In the genomic region with DNA sequence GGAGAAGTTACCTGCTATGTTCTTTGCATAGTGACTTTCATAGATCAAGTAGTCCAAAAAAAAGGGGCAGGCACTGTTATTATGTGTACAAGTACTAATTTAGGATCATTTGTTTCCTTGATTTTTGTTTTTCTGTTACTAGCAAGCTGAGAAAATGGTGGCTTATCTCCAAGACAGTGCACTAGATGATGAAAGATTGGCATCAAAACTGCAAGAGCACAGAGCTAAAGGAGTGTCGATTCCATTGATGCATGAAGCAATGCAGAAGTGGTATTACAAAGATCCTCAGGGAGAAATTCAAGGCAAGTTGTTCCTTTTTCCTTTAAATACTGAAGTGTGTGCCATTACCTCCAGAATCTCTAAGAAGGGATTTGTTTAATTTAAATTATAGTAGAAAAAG, we compare ENCODE assay signal across 29 cellular contexts. TPM values are rescaled to one million over a fixed set of nuclear protein-coding genes. Genes with fewer than 3 reads are reported as not detected.
DNase-seq lines count a peak whose midpoint lies in the region; ATAC-seq and TF ChIP-seq lines count a peak whose summit lies in the region.
"Had no signal": no experiment of that assay in that cellular context is flagged by ENCODE, and none has a peak within 500 bp of the region (broad histone marks: within the 10 kb centered on the region; RNA-seq: fewer than 3 reads in every experiment).

No MANE protein-coding gene starts in this region.

- WGBS in SK-N-SH (ENCODE audit: low lambda C conversion rate) = 80% methylated on average over 1 of the region's 1 CpG

- no peak overlapping the region for H3K9ac ChIP-seq in SK-N-SH

- intact Hi-C loops in Panc1 (cut with micrococcal nuclease; ENCODE audit: unreplicated experiment) = no loop called here
- intact Hi-C loops in gastrocnemius medialis (cut with DNase I; ENCODE audit: low total_unique reads) = no loop called here

- H4K20me1 ChIP-seq in SK-N-SH (ENCODE audit: insufficient read depth) = no peaks in the 10 kb centered on the region

- H3K9me3 Mint-ChIP-seq in stimulated activated naive CD8-positive, alpha-beta T cell treated with anti-CD3 and anti-CD28 coated beads, Interleukin-15, amount 100 ng/mL, for 72 hours = no peaks in the 10 kb centered on the region
- H3K9me3 Mint-ChIP-seq: CD8-positive, alpha-beta T cell; central memory CD8-positive, alpha-beta T cell; naive thymus-derived CD4-positive, alpha-beta T cell; stimulated activated memory B cell treated with anti-CD40 and anti-IgM and Interleukin-4, amounts not matched to agents 10 μg/mL and 1 μg/mL and 100 μg/mL, for 72 hours had no signal

- no TSS peak for BruUV-seq in Panc1 (replicated peaks; lab: Mats Ljungman, UMichigan)

- H3K9me3 ChIP-seq in Panc1 (ENCODE audit: control insufficient read depth, insufficient read depth, low read depth, low read length) = no peaks in the 10 kb centered on the region
- H3K9me3 ChIP-seq in SK-N-SH = no peaks in the 10 kb centered on the region
- H3K9me3 ChIP-seq in gastrocnemius medialis = no peaks in the 10 kb centered on the region
- H3K9me3 ChIP-seq: left ventricle myocardium inferior, thoracic aorta had no signal

- H3K27me3 ChIP-seq in Panc1 (ENCODE audit: control insufficient read depth, insufficient read depth, low read length) (no peaks in the 10 kb centered on the region), SK-N-SH (ENCODE audit: insufficient read depth) (no peaks in the 10 kb centered on the region), gastrocnemius medialis (no peaks in the 10 kb centered on the region)
- H3K27me3 ChIP-seq: gastroesophageal sphincter had no signal

- no peak overlapping the region for H2AFZ ChIP-seq in SK-N-SH (ENCODE audit: low read depth)

- DNase-seq in stimulated activated naive CD8-positive, alpha-beta T cell treated with anti-CD3 and anti-CD28 coated beads, Interleukin-15, amount 100 ng/mL, for 72 hours = no peak
- no peak for DNase-seq in stimulated activated naive CD8-positive, alpha-beta T cell treated with anti-CD3 and anti-CD28 coated beads, Interleukin-15, Interleukin-2, amounts not matched to agents 100 U/mL and 50 U/mL, for 24 hours
- DNase-seq in Panc1 (ENCODE audit: low read depth, low spot score) (no peak), fibroblast of pulmonary artery (ENCODE audit: low read depth) (peak; percentile 16), SK-N-SH (no peak), NCI-H1092 (lab: John Stamatoyannopoulos, UW) (no peak), gastrocnemius medialis (no peak)
- DNase-seq: activated CD4-positive, alpha-beta T cell treated with anti-CD3 and anti-CD28 coated beads for 4 hours; activated naive CD4-positive, alpha-beta T cell treated with anti-CD3 and anti-CD28 coated beads, Interleukin-2, amount 50 U/mL, for 16 hours; AML-193; aorta; CD8-positive, alpha-beta T cell; DMS 273 treated with DMSO at 0.1 percent for 48 hours; hypothalamus; KG1; left ventricle myocardium inferior; naive thymus-derived CD4-positive, alpha-beta T cell; NCI-H146; NCI-H2171 treated with DMSO at 0.1 percent for 48 hours; NCI-H524 treated with DMSO at 0.1 percent for 48 hours; nucleus accumbens; T-helper 17 cell had no signal

- H3K4me1 ChIP-seq in Panc1 (ENCODE audit: control insufficient read depth, insufficient read depth, low read length) (no peaks in the 10 kb centered on the region), SK-N-SH (ENCODE audit: control insufficient read depth in 1 of 2, insufficient read depth in 2 of 2, low read depth in 1 of 2, low read length in 1 of 2) (no peaks in the 10 kb centered on the region), gastrocnemius medialis (no peaks in the 10 kb centered on the region)
- H3K4me1 ChIP-seq: gastroesophageal sphincter, left ventricle myocardium inferior had no signal

- no peak for TF ChIP-seq EP300 in SK-N-SH (IDR thresholded peaks at IDR 0.05; ENCODE audit: borderline replicate concordance in 1 of 2, low read depth in 1 of 2, low read length in 1 of 2)

- H3K36me3 ChIP-seq in Panc1 (ENCODE audit: control insufficient read depth, insufficient read depth, low read length) (peaks cover 19% of the 10 kb centered on the region), SK-N-SH (replicated peaks in 1 of 2; ENCODE audit: control insufficient read depth in 1 of 2, insufficient read depth in 2 of 2, low read length in 1 of 2) (peaks cover 59 to 62% of the 10 kb centered on the region in 2 experiments), gastrocnemius medialis (peaks cover 0 to 80% of the 10 kb centered on the region in 2 donors)

- no peaks in the 10 kb centered on the region; the same call in none of the 2 replicates for H3K79me2 ChIP-seq in SK-N-SH (ENCODE audit: insufficient read depth)

- H3K4me2 ChIP-seq in SK-N-SH = no peak overlapping the region

- no peak for ATAC-seq in stimulated activated naive CD8-positive, alpha-beta T cell treated with anti-CD3 and anti-CD28 coated beads, Interleukin-15, amount 100 ng/mL, for 72 hours
- ATAC-seq in stimulated activated naive CD8-positive, alpha-beta T cell treated with anti-CD3 and anti-CD28 coated beads, Interleukin-15, Interleukin-2, amounts not matched to agents 100 U/mL and 50 U/mL, for 24 hours = no peak
- no peak for ATAC-seq in Panc1
- no peak for ATAC-seq in gastrocnemius medialis
- ATAC-seq in esophagus mucosa = no peak
- ATAC-seq: CD8-positive, alpha-beta T cell; gastroesophageal sphincter; naive thymus-derived CD4-positive, alpha-beta T cell; stimulated activated memory B cell treated with anti-CD40 and anti-IgM and Interleukin-4, amounts not matched to agents 10 μg/mL and 1 μg/mL and 100 μg/mL, for 72 hours; T-helper 17 cell had no signal

- no peaks in the 10 kb centered on the region for H3F3A ChIP-seq in SK-N-SH (replicated peaks; ENCODE audit: insufficient read depth)

- peak overlapping the region; percentile 13; the same call in 1 of the 2 replicates for H3K27ac ChIP-seq in Panc1 (ENCODE audit: low read length)
- no peak overlapping the region for H3K27ac ChIP-seq in SK-N-SH (ENCODE audit: low read depth in 2 of 2, low read length in 1 of 2)
- H3K27ac ChIP-seq in gastrocnemius medialis = no peak overlapping the region
- H3K27ac ChIP-seq: gastroesophageal sphincter, left ventricle myocardium inferior, thoracic aorta had no signal

- H3K9me2 ChIP-seq in SK-N-SH = no peaks in the 10 kb centered on the region

- no peak overlapping the region for H3K4me3 ChIP-seq in Panc1 (ENCODE audit: low read depth in 2 of 2, low read length in 2 of 2)
- H3K4me3 ChIP-seq in fibroblast of pulmonary artery (replicated peaks; ENCODE audit: low read depth, low read length) = no peak overlapping the region
- no peak overlapping the region for H3K4me3 ChIP-seq in SK-N-SH (ENCODE audit: low read depth in 2 of 2, low read length in 1 of 2)
- no peak overlapping the region for H3K4me3 ChIP-seq in gastrocnemius medialis
- H3K4me3 ChIP-seq: gastroesophageal sphincter, left ventricle myocardium inferior, thoracic aorta had no signal

- TF ChIP-seq CTCF in Panc1 (IDR thresholded peaks at IDR 0.05) = no peak
- no peak for TF ChIP-seq CTCF in fibroblast of pulmonary artery (IDR thresholded peaks at IDR 0.05; ENCODE audit: low read length, missing control alignments)
- no peak for TF ChIP-seq CTCF in SK-N-SH (IDR thresholded peaks at IDR 0.05)
- no peak for TF ChIP-seq CTCF in gastrocnemius medialis (IDR thresholded peaks at IDR 0.05 in 4 of 5, conservative IDR thresholded peaks at IDR 0.05 in 1 of 5)

- peak overlapping the region; percentile 10 to 38 for H3K27ac Mint-ChIP-seq in stimulated activated naive CD8-positive, alpha-beta T cell treated with anti-CD3 and anti-CD28 coated beads, Interleukin-15, amount 100 ng/mL, for 72 hours
- H3K27ac Mint-ChIP-seq: CD8-positive, alpha-beta T cell; stimulated activated memory B cell treated with anti-CD40 and anti-IgM and Interleukin-4, amounts not matched to agents 10 μg/mL and 1 μg/mL and 100 μg/mL, for 72 hours; T-helper 17 cell had no signal

- no peaks in the 10 kb centered on the region for H3K4me1 Mint-ChIP-seq in stimulated activated naive CD8-positive, alpha-beta T cell treated with anti-CD3 and anti-CD28 coated beads, Interleukin-15, amount 100 ng/mL, for 72 hours
- H3K4me1 Mint-ChIP-seq: central memory CD8-positive, alpha-beta T cell; naive thymus-derived CD4-positive, alpha-beta T cell; stimulated activated memory B cell treated with anti-CD40 and anti-IgM and Interleukin-4, amounts not matched to agents 10 μg/mL and 1 μg/mL and 100 μg/mL, for 72 hours had no signal

- CTCF ChIA-PET in Panc1 (lab: Charles Lee) = no interaction called here
- CTCF ChIA-PET in SK-N-SH (lab: Yijun Ruan, JAX) = interaction anchor here (0.7 kb wide), 1 partner anchor 8 kb away, joined by 3 read pairs; no protein-coding TSS in a partner anchor

- in situ Hi-C loops in Panc1 (cut with HindIII; ENCODE audit: low pct_unique_long_range_greater_than_20kb, low sequenced_read_pairs) (no loop called here), gastrocnemius medialis (cut with MboI; ENCODE audit: low sequenced_read_pairs in 4 of 4) (no loop called here)

- no peak overlapping the region for H3K4me3 Mint-ChIP-seq in stimulated activated naive CD8-positive, alpha-beta T cell treated with anti-CD3 and anti-CD28 coated beads, Interleukin-15, amount 100 ng/mL, for 72 hours
- H3K4me3 Mint-ChIP-seq: CD8-positive, alpha-beta T cell; central memory CD8-positive, alpha-beta T cell; naive thymus-derived CD4-positive, alpha-beta T cell; stimulated activated memory B cell treated with anti-CD40 and anti-IgM and Interleukin-4, amounts not matched to agents 10 μg/mL and 1 μg/mL and 100 μg/mL, for 72 hours; T-helper 17 cell had no signal

- TF ChIP-seq RAD21 in SK-N-SH (IDR thresholded peaks at IDR 0.05; ENCODE audit: low read length) = no peak

- TF ChIP-seq POLR2A in gastrocnemius medialis (IDR thresholded peaks at IDR 0.05) = no peak

- H3K27me3 Mint-ChIP-seq in stimulated activated naive CD8-positive, alpha-beta T cell treated with anti-CD3 and anti-CD28 coated beads, Interleukin-15, amount 100 ng/mL, for 72 hours = no peaks in the 10 kb centered on the region
- H3K27me3 Mint-ChIP-seq: central memory CD8-positive, alpha-beta T cell; naive thymus-derived CD4-positive, alpha-beta T cell; stimulated activated memory B cell treated with anti-CD40 and anti-IgM and Interleukin-4, amounts not matched to agents 10 μg/mL and 1 μg/mL and 100 μg/mL, for 72 hours; T-helper 17 cell had no signal

- POLR2A ChIA-PET in Panc1 (lab: Charles Lee) (no interaction called here), SK-N-SH (lab: Yijun Ruan, JAX) (no interaction called here)

TF ChIP-seq in SK-N-SH, 30 proteins besides CTCF, POLR2A, EP300 and RAD21:
- TF ChIP-seq CHD2 (IDR thresholded peaks at IDR 0.05; ENCODE audit: low read length, partially characterized antibody) (no peak), TAF1 (IDR thresholded peaks at IDR 0.05; ENCODE audit: borderline replicate concordance, low read depth, low read length) (no peak)

RNA-seq across cellular contexts. Expression of gene KCNJ13, which starts 19.6 kb away (rescaled TPM):
- total RNA-seq in Panc1 (2021; ENCODE audit: unreplicated experiment) (1.1 TPM), gastrocnemius medialis (not detected), esophagus mucosa (not detected)
- 0.16 TPM for polyA plus RNA-seq in Panc1 (2012; ENCODE audit: insufficient read length)
- not detected in 2 replicates for polyA plus RNA-seq in SK-N-SH (2012; rRNA removed)
- polyA plus RNA-seq in SK-N-SH (2012; cell fraction: cytosol; rRNA removed) = not detected in 2 replicates
- not detected in 2 replicates for polyA plus RNA-seq in SK-N-SH (2012; cell fraction: nucleus; rRNA removed)
- total RNA-seq: aorta; CD8-positive, alpha-beta T cell; gastroesophageal sphincter; HT1080; left ventricle myocardium inferior; naive thymus-derived CD4-positive, alpha-beta T cell; RPMI7951; T-helper 17 cell; thoracic aorta had no signal
